ENCODE assay signal across 9 cellular contexts in genomic region chr9:100474082-100474949, GRCh38. TPM values are rescaled to one million over a fixed set of nuclear protein-coding genes. Genes with fewer than 3 reads are reported as not detected.
DNase-seq lines count a peak whose midpoint lies in the region; ATAC-seq and TF ChIP-seq lines count a peak whose summit lies in the region.
"Had no signal": no experiment of that assay in that cellular context is flagged by ENCODE, and none has a peak within 500 bp of the region (broad histone marks: within the 10 kb centered on the region; RNA-seq: fewer than 3 reads in every experiment).

No MANE protein-coding gene starts in this region.

- no peak for TF ChIP-seq CTCF in GM10266 (IDR thresholded peaks at IDR 0.05; ENCODE audit: control insufficient read depth, insufficient read depth, low read depth, missing control alignments)
- no peak for TF ChIP-seq CTCF in fibroblast of the aortic adventitia (IDR thresholded peaks at IDR 0.05; ENCODE audit: insufficient read depth, low read length)
- no peak for TF ChIP-seq CTCF in retinal pigment epithelial cell (conservative IDR thresholded peaks at IDR 0.05; ENCODE audit: low read depth, low read length)

- peak overlapping the region; percentile 74 for H3K4me3 ChIP-seq in fibroblast of the aortic adventitia (ENCODE audit: low read depth, low read length)
- H3K4me3 ChIP-seq in retinal pigment epithelial cell (ENCODE audit: low read length): peak overlapping the region; percentile 63

- ATAC-seq in HG03442 (IDR thresholded peaks at IDR 0.05; ENCODE audit: unreplicated experiment): no peak

- DNase-seq in GM10266 (ENCODE audit: extremely low spot score): peak; percentile 25
- DNase-seq in SK-N-DZ (ENCODE audit: low spot score): peak; percentile 15
- no peak for DNase-seq in fibroblast of the aortic adventitia (ENCODE audit: low read depth)
- no peak for DNase-seq in retinal pigment epithelial cell (ENCODE audit: low read depth)
- DNase-seq in activated CD4-positive, CD25-positive, alpha-beta regulatory T cell (lab: John Stamatoyannopoulos, UW): no peak
- DNase-seq in HK-2 (ENCODE audit: unreplicated experiment): no peak
- no peak for DNase-seq in NCI-H1048 (lab: John Stamatoyannopoulos, UW)

RNA-seq across cellular contexts. Expression of gene TMEFF1, which starts 1.4 kb away (rescaled TPM):
- polyA plus RNA-seq in SK-N-DZ (2014; cell fraction: cytosol; rRNA removed): 145 and 154 TPM in 2 replicates
- 71.9 and 82.4 TPM in 2 replicates for polyA plus RNA-seq in SK-N-DZ (2014; cell fraction: nucleus; rRNA removed)
- total RNA-seq in fibroblast of the aortic adventitia (ENCODE audit: low replicate concordance): 0.49 and 1.3 TPM in 2 replicates
- total RNA-seq: liver had no signal
- polyA plus RNA-seq: liver had no signal

RNA-seq across cellular contexts. Expression of gene MSANTD3, which starts 47.4 kb away (rescaled TPM):
- polyA plus RNA-seq in SK-N-DZ (2014; cell fraction: cytosol; rRNA removed): 41.0 and 41.8 TPM in 2 replicates
- polyA plus RNA-seq in SK-N-DZ (2014; cell fraction: nucleus; rRNA removed): 21.2 and 23.6 TPM in 2 replicates
- total RNA-seq in fibroblast of the aortic adventitia (ENCODE audit: low replicate concordance): 50.9 and 76.1 TPM in 2 replicates

Comparison
In these comparisons a context has a peak if more than half of its experiments do, and no peak if none do; other contexts are left out.
1. DNase-seq: peak in GM10266 (single experiment) and SK-N-DZ (single experiment); none in fibroblast of the aortic adventitia (single experiment), retinal pigment epithelial cell (single experiment), activated CD4-positive, CD25-positive, alpha-beta regulatory T cell (0 of 4), HK-2 (single experiment) and NCI-H1048 (single experiment).